In the genomic region with DNA sequence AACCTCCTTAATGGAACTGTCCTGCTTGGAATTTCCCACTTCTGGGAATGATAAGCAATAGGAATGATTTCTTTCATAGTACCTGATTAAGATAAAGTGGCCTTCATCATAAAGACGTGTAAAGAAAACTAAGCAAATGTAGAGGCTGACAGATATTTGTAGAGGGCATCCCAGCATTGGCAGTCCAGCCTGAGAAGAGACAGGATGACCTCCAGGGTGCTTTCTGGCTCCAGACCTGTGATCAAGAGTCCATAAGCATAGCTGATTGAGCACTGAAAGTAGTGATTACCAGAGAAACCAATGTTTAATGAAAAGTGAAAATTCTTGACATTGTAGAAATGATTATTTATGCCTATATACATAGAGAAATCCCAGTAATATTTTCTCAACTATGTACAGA, we compare ENCODE assay signal across 24 cellular contexts. TPM values are rescaled to one million over a fixed set of nuclear protein-coding genes. Genes with fewer than 3 reads are reported as not detected.
DNase-seq lines count a peak whose midpoint lies in the region; ATAC-seq and TF ChIP-seq lines count a peak whose summit lies in the region.
"Had no signal": no experiment of that assay in that cellular context is flagged by ENCODE, and none has a peak within 500 bp of the region (broad histone marks: within the 10 kb centered on the region; RNA-seq: fewer than 3 reads in every experiment).

No MANE protein-coding gene starts in this region.

- intact Hi-C loops in ascending aorta (cut with DNase I) (loop anchor here (2.0 kb wide), 1 partner anchor 29 kb away; no protein-coding TSS in a partner anchor), heart right ventricle (cut with DNase I) (no loop called here), stomach (cut with DNase I; ENCODE audit: low total_unique reads) (no loop called here)

- peaks cover 10 to 51% of the 10 kb centered on the region in 2 donors for H3K4me1 ChIP-seq in ascending aorta
- H3K4me1 ChIP-seq in heart right ventricle: peaks cover 5 to 91% (median 55%) of the 10 kb centered on the region in 9 donors
- H3K4me1 ChIP-seq in stomach: peaks cover 20 to 81% (median 47%) of the 10 kb centered on the region in 4 donors

- no peaks in the 10 kb centered on the region for H3K27me3 Mint-ChIP-seq in nephron progenitor cell (ENCODE audit: low read depth, poor library complexity)
- H3K27me3 Mint-ChIP-seq in type B pancreatic cell: no peaks in the 10 kb centered on the region

- H3K4me3 Mint-ChIP-seq in nephron progenitor cell (peak overlapping the region; percentile 13), type B pancreatic cell (no peak overlapping the region)
- H3K4me3 Mint-ChIP-seq: activated naive CD8-positive, alpha-beta T cell treated with anti-CD3 and anti-CD28 coated beads, Interleukin-2, amount 50 U/mL, for 24 hours; dendritic cell treated with granulocyte-macrophage colony-stimulating factor and Interleukin-4, amounts not matched to agents 40 ng/mL and 50 ng/mL, for 4 days; stimulated activated effector memory CD8-positive, alpha-beta T cell treated with anti-CD3 and anti-CD28 coated beads, Interleukin-12 subunit alpha, Interleukin-12 subunit beta, amount 100 ng/mL, for 72 hours; WTC11 had no signal

- no peaks in the 10 kb centered on the region for H3K9me3 ChIP-seq in ascending aorta
- no peaks in the 10 kb centered on the region for H3K9me3 ChIP-seq in heart right ventricle
- no peaks in the 10 kb centered on the region for H3K9me3 ChIP-seq in stomach
- H3K9me3 ChIP-seq: ovary, testis had no signal

- peak overlapping the region; percentile 97 for H3K27ac Mint-ChIP-seq in nephron progenitor cell
- H3K27ac Mint-ChIP-seq in type B pancreatic cell: peak overlapping the region; percentile 53
- H3K27ac Mint-ChIP-seq: activated naive CD8-positive, alpha-beta T cell treated with anti-CD3 and anti-CD28 coated beads, Interleukin-2, amount 50 U/mL, for 24 hours; dendritic cell treated with granulocyte-macrophage colony-stimulating factor and Interleukin-4, amounts not matched to agents 40 ng/mL and 50 ng/mL, for 4 days; stimulated activated effector memory CD8-positive, alpha-beta T cell treated with anti-CD3 and anti-CD28 coated beads, Interleukin-12 subunit alpha, Interleukin-12 subunit beta, amount 100 ng/mL, for 72 hours; WTC11 had no signal

- WGBS in heart right ventricle, 2 donors: 34 to 36% methylated on average over 1 of the region's 1 CpG
- WGBS in stomach, 5 donors: 18 to 34% (median 26%) methylated on average over 1 of the region's 1 CpG

- H3K27me3 ChIP-seq in ascending aorta (no peaks in the 10 kb centered on the region), heart right ventricle (no peaks in the 10 kb centered on the region), stomach (no peaks in the 10 kb centered on the region)
- H3K27me3 ChIP-seq: ovary, testis had no signal

- TF ChIP-seq EP300 in stomach (IDR thresholded peaks at IDR 0.05): no peak

- peaks cover 66% of the 10 kb centered on the region for H3K4me1 Mint-ChIP-seq in nephron progenitor cell
- H3K4me1 Mint-ChIP-seq in type B pancreatic cell (ENCODE audit: unreplicated experiment): peaks cover 55% of the 10 kb centered on the region
- H3K4me1 Mint-ChIP-seq: activated naive CD8-positive, alpha-beta T cell treated with anti-CD3 and anti-CD28 coated beads, Interleukin-2, amount 50 U/mL, for 24 hours; stimulated activated effector memory CD8-positive, alpha-beta T cell treated with anti-CD3 and anti-CD28 coated beads, Interleukin-12 subunit alpha, Interleukin-12 subunit beta, amount 100 ng/mL, for 72 hours had no signal

- no peaks in the 10 kb centered on the region for H3K36me3 ChIP-seq in ascending aorta
- H3K36me3 ChIP-seq in heart right ventricle: no peaks in the 10 kb centered on the region
- no peaks in the 10 kb centered on the region for H3K36me3 ChIP-seq in stomach
- H3K36me3 ChIP-seq: ovary had no signal

- H3K36me3 Mint-ChIP-seq in nephron progenitor cell (ENCODE audit: low read depth) (peaks cover 61% of the 10 kb centered on the region), type B pancreatic cell (peaks cover 23% of the 10 kb centered on the region)
- H3K36me3 Mint-ChIP-seq: stimulated activated effector memory CD8-positive, alpha-beta T cell treated with anti-CD3 and anti-CD28 coated beads, Interleukin-12 subunit alpha, Interleukin-12 subunit beta, amount 100 ng/mL, for 72 hours; WTC11 had no signal

- H3K27ac ChIP-seq in ascending aorta (peak overlapping the region; percentile 82 to 84), heart right ventricle (peak overlapping the region in 9 of 10 donors; percentile 31 to 67 (median 56)), stomach (peak overlapping the region in 2 of 5 donors; percentile 16)
- H3K27ac ChIP-seq: KMS-11, ovary, testis had no signal

- no peak for DNase-seq in ascending aorta (ENCODE audit: low spot score in 2 of 2)
- DNase-seq in heart right ventricle: no peak
- DNase-seq in nephron progenitor cell: no peak
- no peak for DNase-seq in type B pancreatic cell (ENCODE audit: extremely low spot score, unreplicated experiment)
- DNase-seq in stomach: no peak
- no peak for DNase-seq in stimulated activated naive CD8-positive, alpha-beta T cell treated with anti-CD3 and anti-CD28 coated beads, Interleukin-15, Interleukin-2, amounts not matched to agents 100 U/mL and 50 U/mL, for 24 hours
- DNase-seq in nucleus accumbens (lab: John Stamatoyannopoulos, UW): no peak
- DNase-seq: activated CD4-positive, alpha-beta T cell treated with anti-CD3 and anti-CD28 coated beads, Interleukin-2, amount 50 U/mL, for 4 hours; activated CD8-positive, alpha-beta memory T cell treated with anti-CD3 and anti-CD28 coated beads, Interleukin-2, amount 50 U/mL, for 48 hours; activated naive CD8-positive, alpha-beta T cell treated with anti-CD3 and anti-CD28 coated beads, Interleukin-2, amount 50 U/mL, for 24 hours; AML-193; DMS53; GDM1; mammary epithelial cell; NCI-H1694 treated with DMSO at 0.1 percent for 48 hours; ovary; stimulated activated CD4-positive, alpha-beta T cell treated with anti-CD3 and anti-CD28 coated beads, Interleukin-2, amount 100 ng/mL, for 24 hours; T1000; testis had no signal

- peak in 2 of 8 donors; percentile 42 to 49 for ATAC-seq in heart right ventricle
- no peak for ATAC-seq in HG02763 (IDR thresholded peaks at IDR 0.05; ENCODE audit: unreplicated experiment)
- ATAC-seq in stimulated activated naive CD8-positive, alpha-beta T cell treated with anti-CD3 and anti-CD28 coated beads, Interleukin-15, Interleukin-2, amounts not matched to agents 100 U/mL and 50 U/mL, for 24 hours: no peak
- ATAC-seq: activated naive CD8-positive, alpha-beta T cell treated with anti-CD3 and anti-CD28 coated beads, Interleukin-2, amount 50 U/mL, for 24 hours; stimulated activated effector memory CD8-positive, alpha-beta T cell treated with anti-CD3 and anti-CD28 coated beads, Interleukin-12 subunit alpha, Interleukin-12 subunit beta, amount 100 ng/mL, for 72 hours; WTC11 had no signal

- no peak for TF ChIP-seq CTCF in ascending aorta (IDR thresholded peaks at IDR 0.05)
- TF ChIP-seq CTCF in heart right ventricle (IDR thresholded peaks at IDR 0.05): no peak
- no peak for TF ChIP-seq CTCF in nephron progenitor cell (IDR thresholded peaks at IDR 0.05)
- TF ChIP-seq CTCF in type B pancreatic cell (conservative IDR thresholded peaks at IDR 0.05): no peak
- TF ChIP-seq CTCF in stomach (IDR thresholded peaks at IDR 0.05): no peak

- no peak for TF ChIP-seq POLR2A in stomach (IDR thresholded peaks at IDR 0.05)

- H3K9me3 Mint-ChIP-seq in nephron progenitor cell (no peaks in the 10 kb centered on the region), type B pancreatic cell (no peaks in the 10 kb centered on the region)
- H3K9me3 Mint-ChIP-seq: activated naive CD8-positive, alpha-beta T cell treated with anti-CD3 and anti-CD28 coated beads, Interleukin-2, amount 50 U/mL, for 24 hours; dendritic cell treated with granulocyte-macrophage colony-stimulating factor and Interleukin-4, amounts not matched to agents 40 ng/mL and 50 ng/mL, for 4 days; stimulated activated effector memory CD8-positive, alpha-beta T cell treated with anti-CD3 and anti-CD28 coated beads, Interleukin-12 subunit alpha, Interleukin-12 subunit beta, amount 100 ng/mL, for 72 hours; WTC11 had no signal

- H3K4me3 ChIP-seq in ascending aorta (no peak overlapping the region), heart right ventricle (no peak overlapping the region), stomach (no peak overlapping the region)
- H3K4me3 ChIP-seq: ovary, testis had no signal

RNA-seq across cellular contexts. Expression of gene YAP1, which starts 33.6 kb away (rescaled TPM):
- total RNA-seq in ascending aorta (516 TPM), heart right ventricle (10 to 100 TPM; 56.5 to 91.3 (median 68.7) TPM), type B pancreatic cell (ENCODE audit: low replicate concordance) (183 and 199 TPM in 2 replicates), stomach (100 to 1,000 TPM in 2 of 5 donors, 10 to 100 TPM in 3; 22.0 to 400 (median 98.4) TPM)
- polyA plus RNA-seq in heart right ventricle (10 to 100 TPM; 15.7 to 19.8 TPM), stomach (10 to 100 TPM; 24.0 to 31.8 (median 27.4) TPM)
